In genomic region chr12:52605542-52605941, GRCh38 we compare ENCODE assay signal across 24 cellular contexts. TPM values are rescaled to one million over a fixed set of nuclear protein-coding genes. Genes with fewer than 3 reads are reported as not detected.
A peak's percentile ranks its signal among the peaks of the same experiment; 100 is the strongest.
DNase-seq lines count a peak whose midpoint lies in the region; ATAC-seq and TF ChIP-seq lines count a peak whose summit lies in the region.
"Had no signal": no experiment of that assay in that cellular context is flagged by ENCODE, and none has a peak within 500 bp of the region (broad histone marks: within the 10 kb centered on the region; RNA-seq: fewer than 3 reads in every experiment).

No MANE protein-coding gene starts in this region.

- H3K27ac Mint-ChIP-seq in activated naive CD4-positive, alpha-beta T cell treated with anti-CD3 and anti-CD28 coated beads for 36 hours, result no peak overlapping the region
- H3K27ac Mint-ChIP-seq in CD8-positive, alpha-beta T cell, result peak overlapping the region; percentile 74
- H3K27ac Mint-ChIP-seq in osteocyte (ENCODE audit: unreplicated experiment), result no peak overlapping the region
- H3K27ac Mint-ChIP-seq: GM23338 had no signal

- POLR2A ChIA-PET in CD8-positive, alpha-beta T cell (lab: Charles Lee), result interaction anchor here (1.0 to 1.2 kb wide), 3 partner anchors 11 to 20 kb away, joined by 3 read pairs; no protein-coding TSS in a partner anchor

- H3K27ac ChIP-seq in CD8-positive, alpha-beta T cell (ENCODE audit: low read depth, low read length), result no peak overlapping the region
- no peak overlapping the region for H3K27ac ChIP-seq in thyroid gland
- H3K27ac ChIP-seq: HL-60, RWPE1 had no signal

- DNase-seq in activated naive CD4-positive, alpha-beta T cell treated with anti-CD3 and anti-CD28 coated beads for 36 hours, result peak; percentile 28
- DNase-seq in activated naive CD4-positive, alpha-beta T cell treated with Interleukin-2 at 50 U/mL for 16 hours, result no peak
- DNase-seq in CD8-positive, alpha-beta T cell, result no peak
- peak; percentile 21 for DNase-seq in ecto neural progenitor cell (ENCODE audit: low spot score)
- DNase-seq in osteocyte (ENCODE audit: extremely low spot score, unreplicated experiment), result peak; percentile 23
- DNase-seq in T-helper 1 cell, result no peak
- DNase-seq in thyroid gland, result no peak
- DNase-seq: BE2C, HCEC 1CT, KBM-7, NCI-H1092 treated with DMSO at 0.1 percent for 48 hours, NCI-H146, NCI-H2029, NCI-H226, NCI-H510A treated with DMSO at 0.1 percent for 48 hours, NCI-H748 treated with DMSO at 0.1 percent for 48 hours, SHP77 treated with DMSO at 0.1 percent for 48 hours had no signal

- no peak for TF ChIP-seq CTCF in CD8-positive, alpha-beta T cell (IDR thresholded peaks at IDR 0.05)
- TF ChIP-seq CTCF in osteocyte (IDR thresholded peaks at IDR 0.05) (no peak), thyroid gland (IDR thresholded peaks at IDR 0.05) (no peak)

- no peak overlapping the region for H3K4me3 ChIP-seq in CD8-positive, alpha-beta T cell (ENCODE audit: low read depth, low read length)
- H3K4me3 ChIP-seq in thyroid gland (replicated peaks in 1 of 3), result no peak overlapping the region
- H3K4me3 ChIP-seq: GM23338 had no signal

- H3K4me3 Mint-ChIP-seq in activated naive CD4-positive, alpha-beta T cell treated with anti-CD3 and anti-CD28 coated beads for 36 hours, result no peak overlapping the region
- no peak overlapping the region for H3K4me3 Mint-ChIP-seq in CD8-positive, alpha-beta T cell
- no peak overlapping the region for H3K4me3 Mint-ChIP-seq in osteocyte (ENCODE audit: unreplicated experiment)
- H3K4me3 Mint-ChIP-seq: GM23338 had no signal

- H3K9me3 Mint-ChIP-seq in activated naive CD4-positive, alpha-beta T cell treated with anti-CD3 and anti-CD28 coated beads for 36 hours, result no peaks in the 10 kb centered on the region
- no peaks in the 10 kb centered on the region for H3K9me3 Mint-ChIP-seq in CD8-positive, alpha-beta T cell
- H3K9me3 Mint-ChIP-seq in osteocyte (ENCODE audit: unreplicated experiment), result no peaks in the 10 kb centered on the region
- H3K9me3 Mint-ChIP-seq: GM23338 had no signal

- CTCF ChIA-PET in activated naive CD4-positive, alpha-beta T cell treated with anti-CD3 and anti-CD28 coated beads for 36 hours (lab: Charles Lee), result interaction anchor here (1.4 to 1.6 kb wide), 2 partner anchors 12 to 23 kb away, joined by 3 to 4 read pairs; partner anchors contain the start of gene KRT73
- CTCF ChIA-PET in CD8-positive, alpha-beta T cell (lab: Charles Lee), result interaction anchor here (1.2 to 2.2 kb wide), 4 partner anchors 19 to 375 kb away, joined by 3 to 11 read pairs (median 6); no protein-coding TSS in a partner anchor

- peaks cover 82% of the 10 kb centered on the region for H3K4me1 Mint-ChIP-seq in activated naive CD4-positive, alpha-beta T cell treated with anti-CD3 and anti-CD28 coated beads for 36 hours (ENCODE audit: low read depth)
- H3K4me1 Mint-ChIP-seq in CD8-positive, alpha-beta T cell (ENCODE audit: low read depth), result peaks cover 86% of the 10 kb centered on the region
- H3K4me1 Mint-ChIP-seq in osteocyte (ENCODE audit: unreplicated experiment), result no peaks in the 10 kb centered on the region
- H3K4me1 Mint-ChIP-seq: GM23338 had no signal

- 85 to 88% methylated on average over 1 of the region's 1 CpG for WGBS in thyroid gland, 2 donors

- no peak for ATAC-seq in CD8-positive, alpha-beta T cell
- ATAC-seq: GM23338, HepG2 had no signal

- no peaks in the 10 kb centered on the region for H3K36me3 ChIP-seq in CD8-positive, alpha-beta T cell (ENCODE audit: insufficient read depth, low read length)
- H3K36me3 ChIP-seq in thyroid gland, result no peaks in the 10 kb centered on the region
- H3K36me3 ChIP-seq: BE2C had no signal

- no peaks in the 10 kb centered on the region for H3K27me3 Mint-ChIP-seq in activated naive CD4-positive, alpha-beta T cell treated with anti-CD3 and anti-CD28 coated beads for 36 hours (ENCODE audit: low read depth)
- peaks cover under 1% of the 10 kb centered on the region for H3K27me3 Mint-ChIP-seq in CD8-positive, alpha-beta T cell (ENCODE audit: low read depth)
- H3K27me3 Mint-ChIP-seq in osteocyte (ENCODE audit: unreplicated experiment), result peaks cover 70% of the 10 kb centered on the region

- no peak for TF ChIP-seq POLR2A in thyroid gland (IDR thresholded peaks at IDR 0.05)

- intact Hi-C loops in activated naive CD4-positive, alpha-beta T cell treated with anti-CD3 and anti-CD28 coated beads for 36 hours (cut with micrococcal nuclease), result no loop called here
- intact Hi-C loops in CD8-positive, alpha-beta T cell (cut with DNase I, micrococcal nuclease), result no loop called here
- intact Hi-C loops in thyroid gland (cut with DNase I), result no loop called here

- peaks cover 1% of the 10 kb centered on the region for H3K36me3 Mint-ChIP-seq in activated naive CD4-positive, alpha-beta T cell treated with anti-CD3 and anti-CD28 coated beads for 36 hours (ENCODE audit: low read depth)
- no peaks in the 10 kb centered on the region for H3K36me3 Mint-ChIP-seq in CD8-positive, alpha-beta T cell
- no peaks in the 10 kb centered on the region for H3K36me3 Mint-ChIP-seq in osteocyte (ENCODE audit: unreplicated experiment)

- H3K4me1 ChIP-seq in CD8-positive, alpha-beta T cell (ENCODE audit: insufficient read depth, low read length), result peaks cover 86% of the 10 kb centered on the region
- H3K4me1 ChIP-seq in thyroid gland, result no peaks in the 10 kb centered on the region
- H3K4me1 ChIP-seq: BE2C had no signal

- no peaks in the 10 kb centered on the region for H3K27me3 ChIP-seq in CD8-positive, alpha-beta T cell (ENCODE audit: insufficient read depth, low read length)
- peaks cover 5% of the 10 kb centered on the region for H3K27me3 ChIP-seq in thyroid gland

- no peaks in the 10 kb centered on the region for H3K9me3 ChIP-seq in CD8-positive, alpha-beta T cell (ENCODE audit: low read length)
- no peaks in the 10 kb centered on the region for H3K9me3 ChIP-seq in thyroid gland
- H3K9me3 ChIP-seq: BE2C had no signal

RNA-seq across cellular contexts. Expression of gene KRT72, which starts 4.3 kb away (rescaled TPM):
- 1 to 10 TPM; 2.3 TPM for total RNA-seq in activated naive CD4-positive, alpha-beta T cell treated with anti-CD3 and anti-CD28 coated beads for 36 hours
- 1 to 10 TPM; 5.6 to 5.8 TPM for total RNA-seq in CD8-positive, alpha-beta T cell
- total RNA-seq in osteocyte (not detected in 2 replicates), thyroid gland (not detected)
- total RNA-seq: A673, Daoy, GM23338, HepG2, HT-29 had no signal

RNA-seq across cellular contexts. Expression of gene KRT73, which starts 12.8 kb away (rescaled TPM):
- total RNA-seq in activated naive CD4-positive, alpha-beta T cell treated with anti-CD3 and anti-CD28 coated beads for 36 hours, result 1 to 10 TPM; 1.4 to 2.1 TPM
- total RNA-seq in CD8-positive, alpha-beta T cell, result 1 to 10 TPM; 7.8 to 8.1 TPM
- not detected in 2 replicates for total RNA-seq in osteocyte
- total RNA-seq in thyroid gland, result not detected
- total RNA-seq: A673, Daoy, GM23338, HepG2, HT-29 had no signal

RNA-seq across cellular contexts. Expression of gene KRT74, which starts 31.9 kb away (rescaled TPM):
- not detected for total RNA-seq in activated naive CD4-positive, alpha-beta T cell treated with anti-CD3 and anti-CD28 coated beads for 36 hours
- total RNA-seq in CD8-positive, alpha-beta T cell, result not detected
- not detected in 2 replicates for total RNA-seq in osteocyte
- not detected for total RNA-seq in thyroid gland
- total RNA-seq: A673, Daoy, GM23338, HepG2, HT-29 had no signal

RNA-seq across cellular contexts. Expression of gene KRT2, which starts 46.5 kb away (rescaled TPM):
- not detected for total RNA-seq in activated naive CD4-positive, alpha-beta T cell treated with anti-CD3 and anti-CD28 coated beads for 36 hours
- 1 to 10 TPM; 1.4 TPM for total RNA-seq in CD8-positive, alpha-beta T cell
- total RNA-seq in osteocyte (not detected in 2 replicates), thyroid gland (1 to 10 TPM in 1 of 4 donors, not detected in 3; 1.3 TPM)
- total RNA-seq: A673, GM23338, HepG2, HT-29 had no signal

RNA-seq across cellular contexts. Expression of gene KRT71, which starts 52.6 kb away (rescaled TPM):
- not detected for total RNA-seq in activated naive CD4-positive, alpha-beta T cell treated with anti-CD3 and anti-CD28 coated beads for 36 hours
- not detected for total RNA-seq in CD8-positive, alpha-beta T cell
- total RNA-seq in osteocyte, result not detected in 2 replicates
- not detected for total RNA-seq in thyroid gland
- total RNA-seq: A673, Daoy, GM23338, HepG2, HT-29 had no signal

Comparison
In these comparisons a context has a peak if more than half of its experiments do, and no peak if none do; other contexts are left out.
1. DNase-seq: peak in activated naive CD4-positive, alpha-beta T cell treated with anti-CD3 and anti-CD28 coated beads for 36 hours (single experiment), ecto neural progenitor cell (single experiment) and osteocyte (single experiment); none in activated naive CD4-positive, alpha-beta T cell treated with Interleukin-2 at 50 U/mL for 16 hours (single experiment), CD8-positive, alpha-beta T cell (0 of 7), T-helper 1 cell (0 of 5) and thyroid gland (0 of 2).